10 cellular contexts compared by ENCODE assay signal in the genomic region with DNA sequence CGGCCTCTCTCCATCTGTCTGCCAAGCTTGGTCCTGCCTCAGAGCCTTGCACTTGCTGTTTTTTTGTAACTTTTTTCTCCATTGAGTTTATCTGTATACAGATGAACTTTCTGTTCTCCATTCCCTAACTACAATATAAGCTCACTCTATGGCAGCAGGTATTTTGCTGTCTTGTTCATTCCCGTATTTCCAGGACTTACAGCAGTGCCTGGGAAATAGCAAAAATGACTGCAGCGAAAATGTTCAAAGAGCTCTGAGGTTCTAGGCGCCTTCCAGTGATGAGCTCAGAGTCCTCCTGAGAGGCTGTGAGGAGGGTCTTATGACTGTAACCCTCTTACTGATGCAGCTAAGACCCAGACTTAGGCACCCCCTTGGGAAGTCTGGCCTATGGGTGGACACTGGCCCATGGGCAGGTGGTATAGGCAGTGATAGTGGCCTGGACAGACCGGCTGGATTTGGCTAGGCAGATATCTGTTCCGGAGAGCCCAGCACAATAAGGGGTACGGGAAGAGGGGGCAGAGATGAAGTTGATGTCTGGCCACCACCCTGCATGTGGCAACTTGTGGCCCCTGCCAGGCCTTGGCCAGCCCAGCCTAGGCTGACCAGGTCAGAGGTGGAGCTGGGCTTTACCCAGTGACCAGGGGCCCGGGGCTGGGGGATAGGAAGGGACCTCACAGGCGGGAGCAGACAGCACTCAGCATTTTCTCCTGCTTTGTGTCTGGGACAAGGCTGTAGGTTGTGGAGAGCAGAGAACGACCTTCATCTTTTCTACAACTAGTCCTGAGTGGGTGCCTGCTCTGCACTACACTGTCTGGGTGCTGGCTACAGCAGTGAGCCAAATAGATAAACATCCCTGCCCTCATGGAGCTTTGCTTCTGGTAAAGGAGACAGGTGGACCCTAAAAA. TPM values are rescaled to one million over a fixed set of nuclear protein-coding genes. Genes with fewer than 3 reads are reported as not detected.
A peak's percentile ranks its signal among the peaks of the same experiment; 100 is the strongest.
DNase-seq lines count a peak whose midpoint lies in the region; ATAC-seq, FAIRE-seq and TF ChIP-seq lines count a peak whose summit lies in the region.
"Had no signal": no experiment of that assay in that cellular context is flagged by ENCODE, and none has a peak within 500 bp of the region (broad histone marks: within the 10 kb centered on the region; RNA-seq: fewer than 3 reads in every experiment).

No MANE protein-coding gene starts in this region.

- no peak overlapping the region for H2AFZ ChIP-seq in H1 (ENCODE audit: low read length)

- no peak overlapping the region for H2BK12ac ChIP-seq in H1 (ENCODE audit: low read depth, low read length)

- H3K23ac ChIP-seq in H1 (ENCODE audit: insufficient read length) = no peak overlapping the region

- H2BK120ac ChIP-seq in H1 (replicated peaks; ENCODE audit: low read depth, low read length) = no peak overlapping the region

- intact Hi-C loops in activated CD4-positive, alpha-beta T cell treated with anti-CD3 and anti-CD28 coated beads, Interleukin-2, amount 10 ng/mL, durations not matched to agents 24 days and 14 days (cut with micrococcal nuclease) = loop anchor here (10.0 kb wide), 1 partner anchor 1760 kb away; the partner anchor contains the start of gene RANGAP1
- intact Hi-C loops in Panc1 (cut with micrococcal nuclease; ENCODE audit: unreplicated experiment) = no loop called here

- peak overlapping the region; percentile 42 for H3K4me3 Mint-ChIP-seq in activated CD4-positive, alpha-beta T cell treated with anti-CD3 and anti-CD28 coated beads, Interleukin-2, amount 10 ng/mL, durations not matched to agents 24 days and 14 days
- peak overlapping the region; percentile 24 to 27 for H3K4me3 Mint-ChIP-seq in stimulated activated naive CD8-positive, alpha-beta T cell treated with anti-CD3 and anti-CD28 coated beads, Interleukin-15, amount 100 ng/mL, for 72 hours

- no peak overlapping the region for H2BK15ac ChIP-seq in H1 (ENCODE audit: low read length)

- BruUV-seq in Panc1 (replicated peaks; lab: Mats Ljungman, UMichigan) = no TSS peak

- no peak for TF ChIP-seq EP300 in H1 (IDR thresholded peaks at IDR 0.05; ENCODE audit: borderline replicate concordance in 1 of 2, low read depth in 2 of 2, low read length in 2 of 2)

- no peak overlapping the region for H3K4me2 ChIP-seq in H1 (ENCODE audit: insufficient read depth in 1 of 2, low read depth in 2 of 2, low read length in 2 of 2)

- no peak overlapping the region for H3K18ac ChIP-seq in H1 (ENCODE audit: extremely low read depth, low read length)

- H3K27ac ChIP-seq in Panc1 (ENCODE audit: low read length) = 0 out of 2 replicates have a peak overlapping the region, but pooled peaks have one; percentile 1
- H3K27ac ChIP-seq in H1 (ENCODE audit: low read depth, low read length) = no peak overlapping the region

- H4K8ac ChIP-seq in H1 (ENCODE audit: extremely low read depth, insufficient read depth, low read length) = no peak overlapping the region

- H3K27ac Mint-ChIP-seq in activated CD4-positive, alpha-beta T cell treated with anti-CD3 and anti-CD28 coated beads, Interleukin-2, amount 10 ng/mL, durations not matched to agents 24 days and 14 days = peak overlapping the region; percentile 81
- peak overlapping the region in 1 of 2 donors; percentile 43 for H3K27ac Mint-ChIP-seq in stimulated activated naive CD8-positive, alpha-beta T cell treated with anti-CD3 and anti-CD28 coated beads, Interleukin-15, amount 100 ng/mL, for 72 hours

- no peak for FAIRE-seq in H1 (lab: Jason Lieb, UNC)

- H3K14ac ChIP-seq in H1 (ENCODE audit: insufficient read length) = no peak overlapping the region

- H3K23me2 ChIP-seq in H1 (ENCODE audit: low read depth, low read length) = peaks cover 8% of the 10 kb centered on the region

- H3K9me3 ChIP-seq in Panc1 (ENCODE audit: control insufficient read depth, insufficient read depth, low read depth, low read length) (no peaks in the 10 kb centered on the region), H1 (ENCODE audit: insufficient read depth in 2 of 2, low read depth in 1 of 2, low read length in 1 of 2) (no peaks in the 10 kb centered on the region)

- TF ChIP-seq CTCF in Panc1 (IDR thresholded peaks at IDR 0.05) (no peak), H1 (IDR thresholded peaks at IDR 0.05; ENCODE audit: control extremely low read depth in 1 of 3, insufficient read depth in 1 of 3, low read depth in 1 of 3, low read length in 3 of 3) (no peak)

- peak; percentile 18 to 24; a peak in 2 of 3 replicates for TF ChIP-seq POLR2A in H1 (IDR thresholded peaks at IDR 0.05; ENCODE audit: control extremely low read depth in 1 of 2, low read depth in 2 of 2, low read length in 2 of 2)

- no peak overlapping the region; the same call in 1 of the 2 replicates for H2BK5ac ChIP-seq in H1 (ENCODE audit: low read depth, low read length)

- peaks cover 38 to 53% of the 10 kb centered on the region in 2 experiments for H4K20me1 ChIP-seq in H1 (replicated peaks in 1 of 2; ENCODE audit: control insufficient read depth in 1 of 2, insufficient read depth in 2 of 2, low read length in 2 of 2)

- H3K27me3 ChIP-seq in Panc1 (ENCODE audit: control insufficient read depth, insufficient read depth, low read length) (no peaks in the 10 kb centered on the region), H1 (replicated peaks in 1 of 4; ENCODE audit: control insufficient read depth in 3 of 4, extremely low read depth in 1 of 4, insufficient read depth in 3 of 4, low read length in 3 of 4) (no peaks in the 10 kb centered on the region)

- H3K4ac ChIP-seq in H1 (replicated peaks; ENCODE audit: insufficient read length, low read depth, low read length) = no peak overlapping the region

- ATAC-seq in Panc1 (no peak), GM21786 (IDR thresholded peaks at IDR 0.05; ENCODE audit: unreplicated experiment) (no peak)
- ATAC-seq in stimulated activated naive CD8-positive, alpha-beta T cell treated with anti-CD3 and anti-CD28 coated beads, Interleukin-15, amount 100 ng/mL, for 72 hours = no peak
- ATAC-seq: esophagus mucosa had no signal

- no peak overlapping the region for H4K91ac ChIP-seq in H1 (replicated peaks; ENCODE audit: insufficient read length, low read length)

- 83% methylated on average over 9 of the region's 10 CpGs; no CpG with 5 or more reads in 1 of the 2 experiments for WGBS in H1 (ENCODE audit: extremely low coverage in 1 of 2, insufficient coverage in 1 of 2, insufficient read length in 1 of 2, insufficient replicate concordance in 2 of 2, low coverage in 1 of 2, low lambda C conversion rate in 2 of 2, missing lambda C conversion rate in 1 of 2), 2 experiments

- in situ Hi-C loops in Panc1 (cut with HindIII; ENCODE audit: low pct_unique_long_range_greater_than_20kb, low sequenced_read_pairs) = no loop called here
- in situ Hi-C loops in KBM-7 (cut with MboI; ENCODE audit: low pct_unique_long_range_greater_than_20kb, low sequenced_read_pairs) = loop anchor here (25.0 kb wide), 2 partner anchors 363 to 812 kb away; partner anchors contain the start of genes ADSL and CBX7

- H2BK20ac ChIP-seq in H1 (ENCODE audit: low read length) = no peak overlapping the region

- no peak for DNase-seq in activated CD4-positive, alpha-beta T cell treated with anti-CD3 and anti-CD28 coated beads, Interleukin-2, amount 10 ng/mL, durations not matched to agents 24 days and 14 days
- no peak for DNase-seq in activated CD4-positive, alpha-beta T cell treated with anti-CD3 and anti-CD28 coated beads for 4 hours
- DNase-seq in Panc1 (ENCODE audit: low read depth, low spot score) (no peak), H1 (ENCODE audit: low read depth in 1 of 2, low spot score in 2 of 2) (no peak), H4 (ENCODE audit: low spot score) (no peak), KBM-7 (no peak)
- no peak for DNase-seq in stimulated activated naive CD8-positive, alpha-beta T cell treated with anti-CD3 and anti-CD28 coated beads, Interleukin-15, amount 100 ng/mL, for 72 hours

- CTCF ChIA-PET in Panc1 (lab: Charles Lee) (interaction anchor here (1.2 kb wide), 2 partner anchors 29 to 31 kb away, joined by 3 to 4 read pairs; no protein-coding TSS in a partner anchor), H1 (lab: Charles Lee; ENCODE audit: partially characterized antibody) (interaction anchor here (0.9 to 21.9 kb wide), 6 partner anchors 10 to 376 kb away, joined by 3 to 361 read pairs (median 6); partner anchors contain the start of gene MIEF1)

- no peaks in the 10 kb centered on the region for H3K9me3 Mint-ChIP-seq in activated CD4-positive, alpha-beta T cell treated with anti-CD3 and anti-CD28 coated beads, Interleukin-2, amount 10 ng/mL, durations not matched to agents 24 days and 14 days
- no peaks in the 10 kb centered on the region for H3K9me3 Mint-ChIP-seq in stimulated activated naive CD8-positive, alpha-beta T cell treated with anti-CD3 and anti-CD28 coated beads, Interleukin-15, amount 100 ng/mL, for 72 hours

- POLR2A ChIA-PET in Panc1 (lab: Charles Lee) = interaction anchor here (0.5 kb wide), 1 partner anchor 207 kb away, joined by 3 read pairs; no protein-coding TSS in a partner anchor
- POLR2A ChIA-PET in H1 (lab: Charles Lee; ENCODE audit: partially characterized antibody) = interaction anchor here (0.6 to 8.9 kb wide), 24 partner anchors 9 to 595 kb away, joined by 3 to 83 read pairs (median 6); partner anchors contain the start of genes MIEF1 and RPL3

- H3K79me2 ChIP-seq in H1 (ENCODE audit: control insufficient read depth in 1 of 2, insufficient read depth in 2 of 2, low read length in 2 of 2) = peaks cover 5 to 29% of the 10 kb centered on the region in 2 experiments; a peak in 3 of 4 replicates

- H3K36me3 ChIP-seq in Panc1 (ENCODE audit: control insufficient read depth, insufficient read depth, low read length) (peaks cover 10% of the 10 kb centered on the region), H1 (ENCODE audit: control insufficient read depth in 2 of 4, insufficient read depth in 4 of 4, low read length in 3 of 4) (peaks cover 25 to 41% (median 37%) of the 10 kb centered on the region in 4 experiments)

- peaks cover 81% of the 10 kb centered on the region for H3K36me3 Mint-ChIP-seq in activated CD4-positive, alpha-beta T cell treated with anti-CD3 and anti-CD28 coated beads, Interleukin-2, amount 10 ng/mL, durations not matched to agents 24 days and 14 days (ENCODE audit: low read depth)

- H3K27me3 Mint-ChIP-seq in activated CD4-positive, alpha-beta T cell treated with anti-CD3 and anti-CD28 coated beads, Interleukin-2, amount 10 ng/mL, durations not matched to agents 24 days and 14 days = peaks cover 2% of the 10 kb centered on the region
- no peaks in the 10 kb centered on the region for H3K27me3 Mint-ChIP-seq in stimulated activated naive CD8-positive, alpha-beta T cell treated with anti-CD3 and anti-CD28 coated beads, Interleukin-15, amount 100 ng/mL, for 72 hours

- H3K9ac ChIP-seq in H1 (replicated peaks in 1 of 4; ENCODE audit: extremely low read depth in 1 of 4, low read depth in 3 of 4, low read length in 3 of 4) = no peak overlapping the region

- no peak overlapping the region for H2AK5ac ChIP-seq in H1 (ENCODE audit: low read depth, low read length)

- peaks cover 7% of the 10 kb centered on the region; the same call in 1 of the 2 replicates for H3K79me1 ChIP-seq in H1 (ENCODE audit: low read depth, low read length)

- no peak overlapping the region for H4K5ac ChIP-seq in H1 (ENCODE audit: insufficient read length, low read depth, low read length)

- H3K4me3 ChIP-seq in Panc1 (ENCODE audit: low read depth in 2 of 2, low read length in 2 of 2) = no peak overlapping the region
- H3K4me3 ChIP-seq in H1 (ENCODE audit: extremely low read depth in 1 of 4, insufficient read depth in 2 of 4, low read depth in 3 of 4, low read length in 4 of 4) = no peak overlapping the region

- no peak for TF ChIP-seq RAD21 in H1 (IDR thresholded peaks at IDR 0.05 in 1 of 2, conservative IDR thresholded peaks at IDR 0.05 in 1 of 2; ENCODE audit: low read depth in 2 of 2, low read length in 2 of 2)

- no peak overlapping the region for H3K56ac ChIP-seq in H1 (replicated peaks; ENCODE audit: insufficient read length, low read depth, low read length)

- peaks cover 67% of the 10 kb centered on the region for H3K4me1 Mint-ChIP-seq in activated CD4-positive, alpha-beta T cell treated with anti-CD3 and anti-CD28 coated beads, Interleukin-2, amount 10 ng/mL, durations not matched to agents 24 days and 14 days
- H3K4me1 Mint-ChIP-seq in stimulated activated naive CD8-positive, alpha-beta T cell treated with anti-CD3 and anti-CD28 coated beads, Interleukin-15, amount 100 ng/mL, for 72 hours = peaks cover 94% of the 10 kb centered on the region

- H3K4me1 ChIP-seq in Panc1 (ENCODE audit: control insufficient read depth, insufficient read depth, low read length) = peaks cover 32% of the 10 kb centered on the region
- H3K4me1 ChIP-seq in H1 (replicated peaks in 1 of 4; ENCODE audit: control insufficient read depth in 3 of 4, insufficient read depth in 4 of 4, low read length in 3 of 4) = peaks cover 0 to 20% (median 5%) of the 10 kb centered on the region in 4 experiments; a peak in 6 of 7 replicates

RNA-seq across cellular contexts. Expression of gene ATF4, which starts 4.6 kb away (rescaled TPM):
- 392 and 393 TPM in 2 replicates for total RNA-seq in activated CD4-positive, alpha-beta T cell treated with anti-CD3 and anti-CD28 coated beads, Interleukin-2, amount 10 ng/mL, durations not matched to agents 24 days and 14 days
- 177 TPM for total RNA-seq in Panc1 (2021; ENCODE audit: unreplicated experiment)
- 378 TPM for polyA plus RNA-seq in Panc1 (2012; ENCODE audit: insufficient read length)
- 543 and 553 TPM in 2 replicates for total RNA-seq in H1 (2021; fragmentation: NEBNext Ultra II Directional; extraction: Animal tissue kit (Norgen Biotek cat#: 25700))
- polyA plus RNA-seq in H1 (2011; rRNA removed) = 685 and 704 TPM in 2 replicates
- 868 TPM for polyA plus RNA-seq in H1 (2011; cell fraction: cytosol; rRNA removed)
- 703 TPM for polyA plus RNA-seq in H1 (2011; cell fraction: nucleus; rRNA removed)
- 598 to 685 TPM (median 617 TPM) in 4 replicates for polyA plus RNA-seq in H1 (2012, experiment 1 of 2)
- polyA plus RNA-seq in H1 (2012, experiment 2 of 2) = 699 TPM
- 476 TPM for polyA plus RNA-seq in H1 (2013, experiment 1 of 2)
- polyA plus RNA-seq in H1 (2013, experiment 2 of 2) = 475 TPM
- 314 and 359 TPM in 2 replicates for polyA minus RNA-seq in H1 (2011; rRNA and poly(A)+ RNA removed)
- polyA minus RNA-seq in H1 (2011; cell fraction: cytosol; rRNA and poly(A)+ RNA removed) = 150 TPM
- 255 TPM for polyA minus RNA-seq in H1 (2011; cell fraction: nucleus; rRNA and poly(A)+ RNA removed)
- total RNA-seq in H4 (2014; rRNA removed; shearing (Covaris generic)) = 379 and 444 TPM in 2 replicates

RNA-seq across cellular contexts. Expression of gene RPS19BP1, which starts 7.5 kb away (rescaled TPM):
- total RNA-seq in activated CD4-positive, alpha-beta T cell treated with anti-CD3 and anti-CD28 coated beads, Interleukin-2, amount 10 ng/mL, durations not matched to agents 24 days and 14 days = 96.2 and 96.9 TPM in 2 replicates
- 123 TPM for total RNA-seq in Panc1 (2021; ENCODE audit: unreplicated experiment)
- polyA plus RNA-seq in Panc1 (2012; ENCODE audit: insufficient read length) = 144 TPM
- total RNA-seq in H1 (2021; fragmentation: NEBNext Ultra II Directional; extraction: Animal tissue kit (Norgen Biotek cat#: 25700)) = 77.5 and 77.9 TPM in 2 replicates
- polyA plus RNA-seq in H1 (2011; rRNA removed) = 97.9 and 120 TPM in 2 replicates
- polyA plus RNA-seq in H1 (2011; cell fraction: cytosol; rRNA removed) = 120 TPM
- 94.6 TPM for polyA plus RNA-seq in H1 (2011; cell fraction: nucleus; rRNA removed)
- polyA plus RNA-seq in H1 (2012, experiment 1 of 2) = 79.6 to 99.4 TPM (median 89.0 TPM) in 4 replicates
- 100 TPM for polyA plus RNA-seq in H1 (2012, experiment 2 of 2)
- polyA plus RNA-seq in H1 (2013, experiment 1 of 2) = 71.2 TPM
- polyA plus RNA-seq in H1 (2013, experiment 2 of 2) = 71.6 TPM
- polyA minus RNA-seq in H1 (2011; rRNA and poly(A)+ RNA removed) = 7.8 and 8.1 TPM in 2 replicates
- 16.2 TPM for polyA minus RNA-seq in H1 (2011; cell fraction: cytosol; rRNA and poly(A)+ RNA removed)
- 23.8 TPM for polyA minus RNA-seq in H1 (2011; cell fraction: nucleus; rRNA and poly(A)+ RNA removed)
- 92.5 and 123 TPM in 2 replicates for total RNA-seq in H4 (2014; rRNA removed; shearing (Covaris generic))

RNA-seq across cellular contexts. Expression of gene MIEF1, which starts 22.9 kb away (rescaled TPM):
- total RNA-seq in activated CD4-positive, alpha-beta T cell treated with anti-CD3 and anti-CD28 coated beads, Interleukin-2, amount 10 ng/mL, durations not matched to agents 24 days and 14 days = 53.7 and 54.8 TPM in 2 replicates
- 29.9 TPM for total RNA-seq in Panc1 (2021; ENCODE audit: unreplicated experiment)
- polyA plus RNA-seq in Panc1 (2012; ENCODE audit: insufficient read length) = 22.4 TPM
- total RNA-seq in H1 (2021; fragmentation: NEBNext Ultra II Directional; extraction: Animal tissue kit (Norgen Biotek cat#: 25700)) = 31.4 and 32.7 TPM in 2 replicates
- 16.8 and 21.0 TPM in 2 replicates for polyA plus RNA-seq in H1 (2011; rRNA removed)
- 16.4 TPM for polyA plus RNA-seq in H1 (2011; cell fraction: cytosol; rRNA removed)
- polyA plus RNA-seq in H1 (2011; cell fraction: nucleus; rRNA removed) = 18.5 TPM
- 22.0 to 25.2 TPM (median 22.9 TPM) in 4 replicates for polyA plus RNA-seq in H1 (2012, experiment 1 of 2)
- 14.3 TPM for polyA plus RNA-seq in H1 (2012, experiment 2 of 2)
- polyA plus RNA-seq in H1 (2013, experiment 1 of 2) = 18.5 TPM
- polyA plus RNA-seq in H1 (2013, experiment 2 of 2) = 18.4 TPM
- 36.0 and 36.1 TPM in 2 replicates for polyA minus RNA-seq in H1 (2011; rRNA and poly(A)+ RNA removed)
- 17.9 TPM for polyA minus RNA-seq in H1 (2011; cell fraction: cytosol; rRNA and poly(A)+ RNA removed)
- polyA minus RNA-seq in H1 (2011; cell fraction: nucleus; rRNA and poly(A)+ RNA removed) = 17.9 TPM
- 18.0 and 19.8 TPM in 2 replicates for total RNA-seq in H4 (2014; rRNA removed; shearing (Covaris generic))

RNA-seq across cellular contexts. Expression of gene CACNA1I, which starts 45.5 kb away (rescaled TPM):
- 0.05 and 0.07 TPM in 2 replicates for total RNA-seq in activated CD4-positive, alpha-beta T cell treated with anti-CD3 and anti-CD28 coated beads, Interleukin-2, amount 10 ng/mL, durations not matched to agents 24 days and 14 days
- 0.23 TPM for total RNA-seq in Panc1 (2021; ENCODE audit: unreplicated experiment)
- polyA plus RNA-seq in Panc1 (2012; ENCODE audit: insufficient read length) = 0.53 TPM
- 1.2 and 1.3 TPM in 2 replicates for total RNA-seq in H1 (2021; fragmentation: NEBNext Ultra II Directional; extraction: Animal tissue kit (Norgen Biotek cat#: 25700))
- 0.77 and 1.3 TPM in 2 replicates for polyA plus RNA-seq in H1 (2011; rRNA removed)
- polyA plus RNA-seq in H1 (2011; cell fraction: cytosol; rRNA removed) = 1.2 TPM
- polyA plus RNA-seq in H1 (2011; cell fraction: nucleus; rRNA removed) = 7.1 TPM
- 0.91 to 1.4 TPM (median 1.2 TPM) in 4 replicates for polyA plus RNA-seq in H1 (2012, experiment 1 of 2)
- polyA plus RNA-seq in H1 (2012, experiment 2 of 2) = 0.71 TPM
- 1.3 TPM for polyA plus RNA-seq in H1 (2013, experiment 1 of 2)
- 1.3 TPM for polyA plus RNA-seq in H1 (2013, experiment 2 of 2)
- polyA minus RNA-seq in H1 (2011; rRNA and poly(A)+ RNA removed) = 1.00 and 1.3 TPM in 2 replicates
- polyA minus RNA-seq in H1 (2011; cell fraction: cytosol; rRNA and poly(A)+ RNA removed) = 0.95 TPM
- 1.6 TPM for polyA minus RNA-seq in H1 (2011; cell fraction: nucleus; rRNA and poly(A)+ RNA removed)
- total RNA-seq in H4 (2014; rRNA removed; shearing (Covaris generic)) = 0.19 TPM in 1 of 2 replicates, not detected in the other
- total RNA-seq: myocyte had no signal
